In genomic region chr7:150716368-150716767, GRCh38 we compare ENCODE assay signal across 9 cellular contexts. TPM values are rescaled to one million over a fixed set of nuclear protein-coding genes. Genes with fewer than 3 reads are reported as not detected.
DNase-seq lines count a peak whose midpoint lies in the region; ATAC-seq and TF ChIP-seq lines count a peak whose summit lies in the region.
"Had no signal": no experiment of that assay in that cellular context is flagged by ENCODE, and none has a peak within 500 bp of the region (broad histone marks: within the 10 kb centered on the region; RNA-seq: fewer than 3 reads in every experiment).

Gene GIMAP1, plus strand, starts transcription at chr7:150716613. Its CDS starts 2,435 bp downstream, at chr7:150719048.

- no peak within 1 kb of the TSS for H3K4me2 ChIP-seq in GM23338

- H3K27ac ChIP-seq in esophagus squamous epithelium (peak within 1 kb of the TSS; percentile 44 to 85 (median 72)), GM23338 (ENCODE audit: low read depth) (no peak within 1 kb of the TSS)

- TF ChIP-seq POLR2A in esophagus squamous epithelium (IDR thresholded peaks at IDR 0.05) = peak in 2 of 4 donors; percentile 30 to 58

- H3K9me3 ChIP-seq in esophagus squamous epithelium = peaks cover 0 to 4% (median 0%) of the 10 kb centered on the region in 3 donors

- H3K36me3 ChIP-seq in esophagus squamous epithelium (peaks cover 0 to 21% (median 0%) of the 10 kb centered on the region in 3 donors), GM23338 (ENCODE audit: insufficient read depth) (no peaks in the 10 kb centered on the region)

- no peaks in the 10 kb centered on the region for H3K79me2 ChIP-seq in GM23338 (replicated peaks; ENCODE audit: insufficient read depth)

- H3K36me3 Mint-ChIP-seq in GM23338 (ENCODE audit: low read depth) = no peaks in the 10 kb centered on the region

- DNase-seq in activated CD4-positive, alpha-beta T cell treated with anti-CD3 and anti-CD28 coated beads for 48 hours = peak; percentile 69
- DNase-seq in esophagus squamous epithelium (lab: John Stamatoyannopoulos, UW) (no peak), GOT3 (lab: John Stamatoyannopoulos, UW) (no peak), GM23338 (ENCODE audit: low spot score) (no peak), COLO829 (ENCODE audit: low spot score) (no peak), NCI-H226 (no peak)
- DNase-seq in stimulated activated CD8-positive, alpha-beta memory T cell treated with anti-CD3 and anti-CD28 coated beads, Interleukin-12 subunit alpha, Interleukin-12 subunit beta, amount 100 ng/mL, for 1 hour (ENCODE audit: low read depth) = peak; percentile 47

- peak within 1 kb of the TSS; percentile 17 to 62 (median 41) for H3K4me3 ChIP-seq in esophagus squamous epithelium
- H3K4me3 ChIP-seq in GM23338 = no peak within 1 kb of the TSS

- intact Hi-C loops in esophagus squamous epithelium (cut with DNase I) = no loop called here

- H3K27ac Mint-ChIP-seq in GM23338 = no peak within 1 kb of the TSS

- 40 to 44% methylated on average over 4 to 5 of the region's 5 CpGs for WGBS in esophagus squamous epithelium, 2 donors

- no peak within 1 kb of the TSS for H3K4me3 Mint-ChIP-seq in GM23338

- no peaks in the 10 kb centered on the region for H3K4me1 Mint-ChIP-seq in GM23338

- peak; percentile 72 for ATAC-seq in HG02885 (IDR thresholded peaks at IDR 0.05; ENCODE audit: poor library complexity, unreplicated experiment)
- ATAC-seq in GM23338 = no peak

- no peaks in the 10 kb centered on the region for H3F3A ChIP-seq in GM23338 (replicated peaks; ENCODE audit: low read depth)

- H3K27me3 ChIP-seq in esophagus squamous epithelium (no peaks in the 10 kb centered on the region), GM23338 (ENCODE audit: insufficient read depth) (peaks cover 12% of the 10 kb centered on the region; the same call in 1 of the 2 replicates)

- H3K4me1 ChIP-seq in esophagus squamous epithelium (peaks cover 0 to 20% (median 0%) of the 10 kb centered on the region in 3 donors), GM23338 (ENCODE audit: insufficient read depth) (no peaks in the 10 kb centered on the region)

- no peak for TF ChIP-seq CTCF in esophagus squamous epithelium (IDR thresholded peaks at IDR 0.05)
- TF ChIP-seq CTCF in GM23338 (conservative IDR thresholded peaks at IDR 0.05; ENCODE audit: low read depth in 2 of 2) = no peak

- H3K9me2 ChIP-seq in GM23338 (ENCODE audit: insufficient read depth) = no peaks in the 10 kb centered on the region

- peaks cover 13% of the 10 kb centered on the region for H3K27me3 Mint-ChIP-seq in GM23338 (ENCODE audit: insufficient read depth, low read depth, poor library complexity)

- H2AFZ ChIP-seq in GM23338 = no peak within 1 kb of the TSS

- H3K9me3 Mint-ChIP-seq in GM23338 = peaks cover 14% of the 10 kb centered on the region

- H4K20me1 ChIP-seq in GM23338 (replicated peaks; ENCODE audit: insufficient read depth) = no peaks in the 10 kb centered on the region

TF ChIP-seq in GM23338, 12 proteins besides CTCF, POLR2A, EP300 and RAD21 (continues in another document):
- TF ChIP-seq ZNF462 (CRISPR knock-in tag; IDR thresholded peaks at IDR 0.05) = no peak
- no peak for TF ChIP-seq NANOG (IDR thresholded peaks at IDR 0.05; ENCODE audit: borderline replicate concordance)
- no peak for TF ChIP-seq POLR2AphosphoS5 (IDR thresholded peaks at IDR 0.05; ENCODE audit: low read depth)
- no peak for TF ChIP-seq ZNF331 (CRISPR knock-in tag; IDR thresholded peaks at IDR 0.05; ENCODE audit: low read depth)
- no peak for TF ChIP-seq STAT1 (IDR thresholded peaks at IDR 0.05; ENCODE audit: unreplicated experiment)
- no peak for TF ChIP-seq ETS1 (IDR thresholded peaks at IDR 0.05)
- TF ChIP-seq EZH2phosphoT487 (IDR thresholded peaks at IDR 0.05; ENCODE audit: unreplicated experiment) = no peak
- TF ChIP-seq REST (IDR thresholded peaks at IDR 0.05; ENCODE audit: unreplicated experiment) = no peak

RNA-seq across cellular contexts. Expression of gene GIMAP1, which starts in this region (rescaled TPM):
- 1 to 10 TPM in 3 of 4 donors, under 1 TPM in 1; 0.97 to 9.3 (median 4.8) TPM for total RNA-seq in esophagus squamous epithelium
- not detected in 2 replicates for total RNA-seq in GM23338 (2014; rRNA removed; shearing (Covaris generic))
- polyA plus RNA-seq in GM23338 (2016; fragmentation: Nextera tagmentation; extraction: Ambion mirVana) = not detected in 2 replicates
- total RNA-seq: LHCN-M2 had no signal

Comparison
In these comparisons a context has a peak if more than half of its experiments do, and no peak if none do; other contexts are left out.
1. DNase-seq: peak in activated CD4-positive, alpha-beta T cell treated with anti-CD3 and anti-CD28 coated beads for 48 hours (single experiment) and stimulated activated CD8-positive, alpha-beta memory T cell treated with anti-CD3 and anti-CD28 coated beads, Interleukin-12 subunit alpha, Interleukin-12 subunit beta, amount 100 ng/mL, for 1 hour (single experiment); none in esophagus squamous epithelium (single experiment), GOT3 (single experiment), GM23338 (single experiment), COLO829 (single experiment) and NCI-H226 (single experiment).